In genomic region chr6:136550330-136551071, GRCh38 we compare ENCODE assay signal across 1 cellular context.
TF ChIP-seq lines count a peak whose summit lies in the region.

TSS of gene MAP7 (minus strand) at chr6:136550422. CDS start at chr6:136550408, 14 bp downstream.

TF ChIP-seq in K562, 482 proteins besides CTCF, POLR2A, EP300 and RAD21 (continued from another document and continues in another):
- no peak for TF ChIP-seq ZNF277 (CRISPR knock-in tag; IDR thresholded peaks at IDR 0.05; ENCODE audit: borderline replicate concordance)
- TF ChIP-seq CTCFL (IDR thresholded peaks at IDR 0.05; ENCODE audit: borderline replicate concordance, insufficient read depth, low read depth, low read length, poor library complexity, severe bottlenecking): peak; percentile 89
- no peak for TF ChIP-seq ZNF3 (CRISPR knock-in tag; IDR thresholded peaks at IDR 0.05)
- TF ChIP-seq STAT5B (CRISPR knock-in tag; IDR thresholded peaks at IDR 0.05): no peak
- no peak for TF ChIP-seq GATA2 (CRISPR knock-in tag; IDR thresholded peaks at IDR 0.05)
- TF ChIP-seq ELF2 (CRISPR knock-in tag; IDR thresholded peaks at IDR 0.05): peak; percentile 79
- no peak for TF ChIP-seq SREBF2 (CRISPR knock-in tag; IDR thresholded peaks at IDR 0.05)
- TF ChIP-seq ETV5 (CRISPR knock-in tag; IDR thresholded peaks at IDR 0.05; ENCODE audit: low read depth): peak; percentile 94
- no peak for TF ChIP-seq MAFK (IDR thresholded peaks at IDR 0.05; ENCODE audit: low read length)
- no peak for TF ChIP-seq ESRRB (CRISPR knock-in tag; IDR thresholded peaks at IDR 0.05; ENCODE audit: borderline replicate concordance)
- no peak for TF ChIP-seq LARP7 (IDR thresholded peaks at IDR 0.05)
- peak in 1 of 2 experiments; percentile 54 for TF ChIP-seq E2F6 (IDR thresholded peaks at IDR 0.05; ENCODE audit: borderline replicate concordance in 1 of 2, extremely low read depth in 1 of 2, insufficient read depth in 1 of 2, insufficient read length in 1 of 2, low read depth in 1 of 2, low read length in 1 of 2, poor library complexity in 1 of 2, severe bottlenecking in 1 of 2)
- TF ChIP-seq ZNF175 (CRISPR knock-in tag; IDR thresholded peaks at IDR 0.05; ENCODE audit: low read depth): 0 out of 2 replicates have a peak, but pooled peaks have one; percentile 52
- no peak for TF ChIP-seq NR0B1 (IDR thresholded peaks at IDR 0.05; ENCODE audit: partially characterized antibody)
- 0 out of 2 replicates have a peak, but pooled peaks have one; percentile 56 for TF ChIP-seq LCOR (CRISPR knock-in tag; IDR thresholded peaks at IDR 0.05)
- TF ChIP-seq HOMEZ (CRISPR knock-in tag; IDR thresholded peaks at IDR 0.05): no peak
- no peak for TF ChIP-seq TFAM (CRISPR knock-in tag; conservative IDR thresholded peaks at IDR 0.05)
- TF ChIP-seq ARID3B (CRISPR knock-in tag; IDR thresholded peaks at IDR 0.05; ENCODE audit: borderline replicate concordance): no peak
- TF ChIP-seq PHF20 (IDR thresholded peaks at IDR 0.05; ENCODE audit: partially characterized antibody): peak; percentile 21
- TF ChIP-seq THRA (IDR thresholded peaks at IDR 0.05): no peak
- peak; percentile 64; the same call in 1 of the 2 replicates for TF ChIP-seq CREM (IDR thresholded peaks at IDR 0.05; ENCODE audit: low read depth)
- no peak for TF ChIP-seq ZNF830 (CRISPR knock-in tag; IDR thresholded peaks at IDR 0.05)
- 0 out of 2 replicates have a peak, but pooled peaks have one; percentile 55 for TF ChIP-seq ZBTB40 (IDR thresholded peaks at IDR 0.05)
- TF ChIP-seq ZBTB40 (CRISPR knock-in tag; IDR thresholded peaks at IDR 0.05): no peak
- TF ChIP-seq HDAC6 (IDR thresholded peaks at IDR 0.05; ENCODE audit: low read depth, low read length): no peak
- no peak for TF ChIP-seq MEF2D (tag; conservative IDR thresholded peaks at IDR 0.05; ENCODE audit: low read depth)
- TF ChIP-seq SMARCA5 (IDR thresholded peaks at IDR 0.05): no peak
- TF ChIP-seq SIX5 (IDR thresholded peaks at IDR 0.05; ENCODE audit: borderline replicate concordance in 1 of 2, insufficient read depth in 1 of 2, low read depth in 1 of 2, low read length in 2 of 2): no peak
- no peak for TF ChIP-seq E2F1 (CRISPR knock-in tag; IDR thresholded peaks at IDR 0.05)
- peak; percentile 96 for TF ChIP-seq SMAD4 (CRISPR knock-in tag; conservative IDR thresholded peaks at IDR 0.05)
- TF ChIP-seq ZNF507 (tag; conservative IDR thresholded peaks at IDR 0.05): no peak
- no peak for TF ChIP-seq ETS1 (conservative IDR thresholded peaks at IDR 0.05; ENCODE audit: control insufficient read depth, low read depth, low read length)
- TF ChIP-seq PTBP1 (IDR thresholded peaks at IDR 0.05; ENCODE audit: low read depth, low read length): no peak
- peak; percentile 52; the same call in 1 of the 2 replicates for TF ChIP-seq ZNF263 (CRISPR knock-in tag; IDR thresholded peaks at IDR 0.05; ENCODE audit: borderline replicate concordance)
- TF ChIP-seq MIER1 (IDR thresholded peaks at IDR 0.05; ENCODE audit: low read depth): no peak
- no peak for TF ChIP-seq DPF2 (IDR thresholded peaks at IDR 0.05)
